In the genomic region with DNA sequence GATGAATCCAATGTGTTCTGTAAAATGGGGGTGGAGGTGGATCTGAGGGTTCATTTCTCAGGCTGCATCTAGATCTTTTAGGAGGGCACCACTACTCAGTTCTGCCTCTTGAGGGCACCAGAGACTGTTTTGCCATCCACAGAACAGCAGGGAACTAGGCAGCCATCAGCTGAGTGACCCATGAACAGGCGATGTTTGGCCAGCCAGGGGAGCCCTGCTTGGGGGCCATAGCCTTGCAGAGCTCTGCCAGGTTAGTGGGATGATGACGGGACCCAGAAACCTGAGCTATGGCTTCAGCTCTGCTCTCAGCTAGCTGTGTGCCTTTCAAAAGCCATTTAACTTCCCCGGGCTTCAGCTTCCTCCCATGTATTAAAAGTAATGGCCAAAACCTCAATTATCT, we compare ENCODE assay signal across 2 cellular contexts.
TF ChIP-seq lines count a peak whose summit lies in the region.

No MANE protein-coding gene starts in this region.

TF ChIP-seq in GM12891, 5 proteins besides CTCF, POLR2A, EP300 and RAD21:
- TF ChIP-seq POLR2AphosphoS5 (IDR thresholded peaks at IDR 0.05; ENCODE audit: low read depth, low read length), result no peak
- TF ChIP-seq SPI1 (IDR thresholded peaks at IDR 0.05; ENCODE audit: low read depth, low read length), result no peak
- no peak for TF ChIP-seq PAX5 (IDR thresholded peaks at IDR 0.05; ENCODE audit: insufficient read depth, low read length, severe bottlenecking)
- no peak for TF ChIP-seq POU2F2 (IDR thresholded peaks at IDR 0.05; ENCODE audit: low read depth, low read length)
- no peak for TF ChIP-seq TAF1 (IDR thresholded peaks at IDR 0.05; ENCODE audit: low read depth, low read length)

TF ChIP-seq in IMR-90, 13 proteins besides CTCF, POLR2A, EP300 and RAD21:
- peak; percentile 74 for TF ChIP-seq SMC3 (IDR thresholded peaks at IDR 0.05; ENCODE audit: low read depth, low read length)
- TF ChIP-seq MAFK (IDR thresholded peaks at IDR 0.05; ENCODE audit: low read depth, low read length), result no peak
